Comparison of ENCODE assay signal across 21 cellular contexts in the genomic region with DNA sequence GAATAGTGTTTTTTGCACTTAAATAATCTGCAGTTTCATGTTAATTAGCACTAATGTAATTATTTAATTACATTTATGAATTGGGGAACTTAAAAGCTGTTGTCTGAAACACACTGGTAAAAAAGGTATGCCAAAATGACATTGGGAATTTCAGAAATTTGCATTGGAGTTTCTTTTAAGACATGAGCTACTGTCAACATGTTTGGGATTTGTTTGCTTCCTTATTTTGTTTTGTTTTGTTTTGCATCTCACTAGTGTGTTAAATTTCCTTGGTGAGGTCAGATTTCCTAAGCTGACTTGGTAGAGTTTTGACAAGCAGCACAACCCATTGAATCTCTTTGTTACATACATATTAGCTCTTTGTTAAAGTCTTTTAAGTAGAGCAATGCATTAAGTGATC.
"Had no signal": no experiment of that assay in that cellular context is flagged by ENCODE, and none has a peak within 500 bp of the region (broad histone marks: within the 10 kb centered on the region; RNA-seq: fewer than 3 reads in every experiment).

No MANE protein-coding gene starts in this region.

- DNase-seq: islet precursor cell; left ventricle myocardium inferior; midbrain; mucosa of descending colon; naive thymus-derived CD4-positive, alpha-beta T cell; ovary; right lobe of liver; stimulated activated CD4-positive, alpha-beta T cell treated with anti-CD3 and anti-CD28 coated beads, Interleukin-1b, Interleukin-23, amount 100 ng/mL, for 48 hours; stimulated activated CD4-positive, alpha-beta T cell treated with anti-CD3 and anti-CD28 coated beads, Interleukin-2, amount 100 ng/mL, for 48 hours; stimulated activated CD4-positive, alpha-beta T cell treated with anti-CD3 and anti-CD28 coated beads, Interleukin-4, amount 100 ng/mL, for 4 hours; stimulated activated CD8-positive, alpha-beta memory T cell treated with anti-CD3 and anti-CD28 coated beads, Interleukin-4, amount 100 ng/mL, for 48 hours; stimulated activated naive CD4-positive, alpha-beta T cell treated with Interleukin-2 at 50 U/mL for 16 hours; stimulated activated naive CD8-positive, alpha-beta T cell treated with anti-CD3 and anti-CD28 coated beads, Interleukin-15, amount 100 ng/mL, for 72 hours; substantia nigra; uterus had no signal

- H3K4me3 ChIP-seq: left ventricle myocardium inferior, lung, mucosa of descending colon, ovary, right atrium auricular region, right lobe of liver, smooth muscle cell, tibial nerve, uterus had no signal

- ATAC-seq: mucosa of descending colon; naive thymus-derived CD4-positive, alpha-beta T cell; natural killer cell treated with Interleukin-12 subunit alpha and Interleukin-12 subunit beta and Interleukin-15 and Interleukin-18, amount 100 ng/mL, for 72 hours; right lobe of liver; stimulated activated memory B cell treated with anti-CD40 and anti-IgM and Interleukin-4, amounts not matched to agents 10 μg/mL and 1 μg/mL and 100 μg/mL, for 72 hours; stimulated activated naive CD8-positive, alpha-beta T cell treated with anti-CD3 and anti-CD28 coated beads, Interleukin-15, amount 100 ng/mL, for 72 hours had no signal
